Comparison of ENCODE assay signal across 9 cellular contexts in genomic region chr14:70909788-70910614, GRCh38. TPM values are rescaled to one million over a fixed set of nuclear protein-coding genes. Genes with fewer than 3 reads are reported as not detected.
DNase-seq lines count a peak whose midpoint lies in the region; ATAC-seq, FAIRE-seq and TF ChIP-seq lines count a peak whose summit lies in the region.
"Had no signal": no experiment of that assay in that cellular context is flagged by ENCODE, and none has a peak within 500 bp of the region (broad histone marks: within the 10 kb centered on the region; RNA-seq: fewer than 3 reads in every experiment).

No MANE protein-coding gene starts in this region.

- H3K4me2 ChIP-seq in BLaER1 treated with 17β-estradiol and CSF1 and Interleukin-3, amounts not matched to agents 10 nM and 100 nM = peak overlapping the region; percentile 78 to 96 (median 89)

- no peak for ATAC-seq in HG03378 (IDR thresholded peaks at IDR 0.05; ENCODE audit: unreplicated experiment)
- no peak for ATAC-seq in pancreas

- TF ChIP-seq CTCF in HL-60 (IDR thresholded peaks at IDR 0.05; ENCODE audit: insufficient read depth, low read length) (no peak), esophagus muscularis mucosa (IDR thresholded peaks at IDR 0.05) (no peak), pancreas (IDR thresholded peaks at IDR 0.05) (no peak)

- H3K4me3 ChIP-seq in BLaER1 treated with 17β-estradiol and CSF1 and Interleukin-3, amounts not matched to agents 10 nM and 100 nM = peak overlapping the region in 6 of 10 experiments; percentile 88 to 99 (median 95); a peak in 7 of 20 replicates
- peak overlapping the region; percentile 65 for H3K4me3 ChIP-seq in HL-60 (replicated peaks; ENCODE audit: insufficient read depth, low read length)
- peak overlapping the region; percentile 90 for H3K4me3 ChIP-seq in adipocyte (ENCODE audit: low read length)
- peak overlapping the region; percentile 96 for H3K4me3 ChIP-seq in mesodermal cell (ENCODE audit: extremely low read depth, insufficient read depth, low read length, poor library complexity, severe bottlenecking)
- peak overlapping the region in 2 of 4 donors; percentile 96 to 100 for H3K4me3 ChIP-seq in esophagus muscularis mucosa
- H3K4me3 ChIP-seq in pancreas = no peak overlapping the region

- no peaks in the 10 kb centered on the region for H3K27me3 ChIP-seq in BLaER1 treated with 17β-estradiol and CSF1 and Interleukin-3, amounts not matched to agents 10 nM and 100 nM
- H3K27me3 ChIP-seq in HL-60 (ENCODE audit: insufficient read depth, poor library complexity, severe bottlenecking) (no peaks in the 10 kb centered on the region), adipocyte (replicated peaks; ENCODE audit: control insufficient read depth, insufficient read depth, low read length) (no peaks in the 10 kb centered on the region), esophagus muscularis mucosa (no peaks in the 10 kb centered on the region), pancreas (no peaks in the 10 kb centered on the region)

- H4K20me1 ChIP-seq in BLaER1 treated with 17β-estradiol and CSF1 and Interleukin-3, amounts not matched to agents 10 nM and 100 nM = peaks cover 21 to 69% (median 47%) of the 10 kb centered on the region in 11 experiments

- DNase-seq in HL-60 (ENCODE audit: low read depth in 1 of 2, low spot score in 1 of 2) (peak in 1 of 2 experiments; percentile 38), adipocyte (ENCODE audit: low read depth) (no peak), esophagus muscularis mucosa (ENCODE audit: extremely low spot score) (no peak), pancreas (no peak)
- no peak for DNase-seq in activated CD8-positive, alpha-beta memory T cell treated with anti-CD3 and anti-CD28 coated beads for 24 hours
- DNase-seq: effector CD8-positive, alpha-beta T cell had no signal

- no peak for TF ChIP-seq POLR2A in esophagus muscularis mucosa (IDR thresholded peaks at IDR 0.05; ENCODE audit: low read depth)

- H3K4me1 ChIP-seq in BLaER1 treated with 17β-estradiol and CSF1 and Interleukin-3, amounts not matched to agents 10 nM and 100 nM = peaks cover 17 to 36% (median 26%) of the 10 kb centered on the region in 10 experiments
- H3K4me1 ChIP-seq in adipocyte (ENCODE audit: control insufficient read depth, insufficient read depth, low read length) (peaks cover 54% of the 10 kb centered on the region), mesodermal cell (ENCODE audit: control insufficient read depth, insufficient read depth, low read length, poor library complexity, severe bottlenecking) (no peaks in the 10 kb centered on the region), esophagus muscularis mucosa (peaks cover 44 to 61% (median 51%) of the 10 kb centered on the region in 4 donors), pancreas (peaks cover 0 to 11% (median 8%) of the 10 kb centered on the region in 3 donors)

- peak overlapping the region in 4 of 11 experiments; percentile 95 to 98 (median 96); a peak in 4 of 22 replicates for H3K9ac ChIP-seq in BLaER1 treated with 17β-estradiol and CSF1 and Interleukin-3, amounts not matched to agents 10 nM and 100 nM
- peak overlapping the region; percentile 95 for H3K9ac ChIP-seq in adipocyte (ENCODE audit: low read length)

- no peak for FAIRE-seq in pancreas (lab: Jason Lieb, UNC)

- H3K9me3 ChIP-seq in BLaER1 treated with 17β-estradiol and CSF1 and Interleukin-3, amounts not matched to agents 10 nM and 100 nM (replicated peaks in 1 of 11) = peaks cover 0 to 20% (median 13%) of the 10 kb centered on the region in 11 experiments; a peak in 18 of 22 replicates
- no peaks in the 10 kb centered on the region for H3K9me3 ChIP-seq in adipocyte (ENCODE audit: control insufficient read depth, low read length)
- peaks cover 3% of the 10 kb centered on the region for H3K9me3 ChIP-seq in mesodermal cell (ENCODE audit: control insufficient read depth, low read length)
- H3K9me3 ChIP-seq in esophagus muscularis mucosa = no peaks in the 10 kb centered on the region
- H3K9me3 ChIP-seq in pancreas = no peaks in the 10 kb centered on the region

- 81 to 86% methylated on average over 6 of the region's 10 CpGs for WGBS in mesodermal cell (ENCODE audit: insufficient coverage in 2 of 2), 2 experiments
- WGBS in esophagus muscularis mucosa = 62% methylated on average over 9 of the region's 10 CpGs
- WGBS in pancreas, 2 donors = 85 to 87% methylated on average over 8 of the region's 10 CpGs

- H3K27ac ChIP-seq in BLaER1 treated with 17β-estradiol and CSF1 and Interleukin-3, amounts not matched to agents 10 nM and 100 nM = peak overlapping the region in 6 of 11 experiments; percentile 3 to 95 (median 90); a peak in 5 of 22 replicates
- H3K27ac ChIP-seq in HL-60 (replicated peaks) = peak overlapping the region; percentile 88
- H3K27ac ChIP-seq in mesodermal cell (ENCODE audit: low read depth, low read length, severe bottlenecking) = no peak overlapping the region
- H3K27ac ChIP-seq in esophagus muscularis mucosa (replicated peaks in 1 of 4) = no peak overlapping the region
- no peak overlapping the region for H3K27ac ChIP-seq in pancreas

- peaks cover 0 to 32% (median 18%) of the 10 kb centered on the region in 11 experiments; a peak in 17 of 22 replicates for H3K36me3 ChIP-seq in BLaER1 treated with 17β-estradiol and CSF1 and Interleukin-3, amounts not matched to agents 10 nM and 100 nM
- H3K36me3 ChIP-seq in adipocyte (ENCODE audit: control insufficient read depth, insufficient read depth, low read length, severe bottlenecking) (no peaks in the 10 kb centered on the region), mesodermal cell (ENCODE audit: control insufficient read depth, insufficient read depth, low read length) (peaks cover 17% of the 10 kb centered on the region), esophagus muscularis mucosa (no peaks in the 10 kb centered on the region), pancreas (no peaks in the 10 kb centered on the region)

- TF ChIP-seq EP300 in esophagus muscularis mucosa (IDR thresholded peaks at IDR 0.05) = no peak

- intact Hi-C loops in esophagus muscularis mucosa (cut with DNase I) = loop anchor here (5.0 kb wide), 1 partner anchor 62 kb away; no protein-coding TSS in a partner anchor
- intact Hi-C loops in pancreas (cut with DNase I) = no loop called here

RNA-seq across cellular contexts. Expression of gene PCNX1, which starts 2.7 kb away (rescaled TPM):
- 23.9 TPM for polyA plus RNA-seq in mesodermal cell (2013, experiment 1 of 2)
- polyA plus RNA-seq in mesodermal cell (2013, experiment 2 of 2) = 21.9 TPM
- 10 to 100 TPM; 56.3 to 62.5 (median 59.6) TPM for total RNA-seq in esophagus muscularis mucosa
- total RNA-seq in pancreas = 10 to 100 TPM; 13.3 to 28.7 (median 17.7) TPM
- polyA plus RNA-seq in pancreas = 1 to 10 TPM; 5.0 to 7.5 TPM

Comparison
In these comparisons a context has a peak if more than half of its experiments do, and no peak if none do; other contexts are left out.
1. H3K27ac ChIP-seq: peak in BLaER1 treated with 17β-estradiol and CSF1 and Interleukin-3, amounts not matched to agents 10 nM and 100 nM (6 of 11) and HL-60 (single experiment); none in mesodermal cell (single experiment), esophagus muscularis mucosa (0 of 4) and pancreas (0 of 4).
2. H3K4me3 ChIP-seq: peak in BLaER1 treated with 17β-estradiol and CSF1 and Interleukin-3, amounts not matched to agents 10 nM and 100 nM (6 of 10), HL-60 (single experiment), adipocyte (single experiment) and mesodermal cell (single experiment); none in pancreas (0 of 4).